8 cellular contexts compared by ENCODE assay signal in genomic region chr21:34202553-34203332, GRCh38.
DNase-seq lines count a peak whose midpoint lies in the region; TF ChIP-seq lines count a peak whose summit lies in the region.

No MANE protein-coding gene starts in this region.

- no peak for TF ChIP-seq POLR2A in adrenal gland (IDR thresholded peaks at IDR 0.05)
- TF ChIP-seq POLR2A in stomach (IDR thresholded peaks at IDR 0.05), result no peak

- H3K27ac ChIP-seq in adrenal gland (peak overlapping the region in 4 of 5 donors; percentile 63 to 86 (median 74)), layer of hippocampus (ENCODE audit: low read depth, low read length) (peak overlapping the region; percentile 84), stomach (peak overlapping the region in 4 of 5 donors; percentile 69 to 84 (median 72))

- no peaks in the 10 kb centered on the region for H3K9me3 ChIP-seq in adrenal gland (replicated peaks in 1 of 3)
- no peaks in the 10 kb centered on the region for H3K9me3 ChIP-seq in stomach
- H3K9me3 ChIP-seq in HAP-1, result no peaks in the 10 kb centered on the region

- no peak for TF ChIP-seq CTCF in adrenal gland (IDR thresholded peaks at IDR 0.05)
- TF ChIP-seq CTCF in stomach (IDR thresholded peaks at IDR 0.05), result no peak

- 43 to 71% (median 60%) methylated on average over 24 of the region's 24 CpGs for WGBS in adrenal gland, 4 donors
- 55 to 66% (median 61%) methylated on average over 24 of the region's 24 CpGs for WGBS in stomach, 5 donors

- peaks cover 11 to 54% of the 10 kb centered on the region in 2 donors for H3K4me1 ChIP-seq in adrenal gland (replicated peaks in 1 of 2)
- H3K4me1 ChIP-seq in stomach, result peaks cover 6 to 78% (median 54%) of the 10 kb centered on the region in 4 donors
- peaks cover 5% of the 10 kb centered on the region; the same call in 1 of the 2 replicates for H3K4me1 ChIP-seq in HAP-1

- H3K36me3 ChIP-seq in adrenal gland (replicated peaks in 1 of 2), result no peaks in the 10 kb centered on the region
- H3K36me3 ChIP-seq in stomach, result no peaks in the 10 kb centered on the region
- H3K36me3 ChIP-seq in HAP-1 (replicated peaks), result no peaks in the 10 kb centered on the region

- in situ Hi-C loops in HAP-1 (cut with MboI; ENCODE audit: low sequenced_read_pairs), result no loop called here

- intact Hi-C loops in adrenal gland (cut with DNase I) (loop anchor here in 1 of 2 donors (5.0 kb wide), 1 partner anchor 130 kb away; the partner anchor contains the start of genes MRPS6 and SLC5A3), stomach (cut with DNase I; ENCODE audit: low total_unique reads) (loop anchor here (5.0 kb wide), 1 partner anchor 280 kb away; no protein-coding TSS in a partner anchor)

- peak; percentile 42 for DNase-seq in NCI-H2227 (lab: John Stamatoyannopoulos, UW; ENCODE audit: unreplicated experiment)
- DNase-seq in NCI-H2227 treated with DMSO at 0.1 percent for 48 hours (lab: John Stamatoyannopoulos, UW), result no peak
- DNase-seq in adrenal gland, result peak; percentile 50 to 72 (median 58)
- DNase-seq in stomach, result no peak
- DNase-seq in H4 (ENCODE audit: low spot score), result no peak
- DNase-seq in NCI-H1105 treated with DMSO at 0.1 percent for 48 hours (lab: John Stamatoyannopoulos, UW), result no peak
- no peak for DNase-seq in HAP-1 (ENCODE audit: low spot score in 2 of 2)

- no peak for TF ChIP-seq EP300 in stomach (IDR thresholded peaks at IDR 0.05)

- H3K27me3 ChIP-seq in adrenal gland (no peaks in the 10 kb centered on the region), layer of hippocampus (ENCODE audit: control insufficient read depth, insufficient read depth, low read length) (no peaks in the 10 kb centered on the region), stomach (no peaks in the 10 kb centered on the region), HAP-1 (ENCODE audit: low read depth) (no peaks in the 10 kb centered on the region)

- H3K4me3 ChIP-seq in adrenal gland (peak overlapping the region in 1 of 4 donors; percentile 54), stomach (peak overlapping the region; percentile 37 to 51 (median 44)), HAP-1 (no peak overlapping the region)

Comparison
In these comparisons a context has a peak if more than half of its experiments do, and no peak if none do; other contexts are left out.
1. DNase-seq: peak in NCI-H2227 (single experiment) and adrenal gland (7 of 7); none in NCI-H2227 treated with DMSO at 0.1 percent for 48 hours (single experiment), stomach (single experiment), H4 (single experiment), NCI-H1105 treated with DMSO at 0.1 percent for 48 hours (single experiment) and HAP-1 (0 of 2).
2. Peak in every context shown above with its lines, with median percentiles within 50 percentile points of each other: H3K27ac ChIP-seq.